10 cellular contexts compared by ENCODE assay signal in the genomic region with DNA sequence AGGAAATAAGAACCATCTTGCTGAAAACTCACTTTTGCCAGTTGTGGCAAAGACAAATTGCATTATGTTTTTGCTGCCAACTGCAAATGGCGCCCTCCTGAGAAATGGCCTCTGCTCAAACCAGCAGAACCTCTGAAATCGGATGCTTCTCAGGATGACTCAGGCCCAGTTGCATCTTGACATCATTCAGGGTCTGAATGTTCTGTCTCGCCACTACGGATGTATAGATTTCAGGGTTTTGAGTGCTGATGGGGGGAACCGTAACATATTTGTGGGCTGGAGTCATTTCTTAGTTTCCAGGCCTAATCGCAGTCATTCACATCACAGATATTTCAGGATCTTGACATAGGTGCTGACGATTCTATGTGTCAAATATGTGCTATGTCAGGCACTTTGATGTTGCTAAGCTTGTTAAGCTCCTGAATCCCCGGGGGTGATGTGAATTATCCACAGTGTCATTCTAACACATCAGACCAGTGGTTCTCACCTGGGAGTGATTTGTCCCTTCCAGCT.
DNase-seq lines count a peak whose midpoint lies in the region; ATAC-seq, FAIRE-seq and TF ChIP-seq lines count a peak whose summit lies in the region.
"Had no signal": no experiment of that assay in that cellular context is flagged by ENCODE, and none has a peak within 500 bp of the region (broad histone marks: within the 10 kb centered on the region; RNA-seq: fewer than 3 reads in every experiment).

No MANE protein-coding gene starts in this region.

- intact Hi-C loops in activated T-helper 2 cell treated with anti-CD3 and anti-CD28 coated beads, Interferon-gamma antibody, Interleukin-2, Interleukin-4, amounts not matched to agents 10 μg/mL and 5 μg/mL and 100 μg/mL, durations not matched to agents 14 hours and 24 hours and 36 hours (cut with micrococcal nuclease) = no loop called here

- ATAC-seq in HG03469 (IDR thresholded peaks at IDR 0.05; ENCODE audit: unreplicated experiment) (peak; percentile 72), GM21390 (IDR thresholded peaks at IDR 0.05; ENCODE audit: unreplicated experiment) (no peak)
- ATAC-seq: HepG2 had no signal

- DNase-seq in GM12892 (ENCODE audit: insufficient read length) = peak; percentile 33
- DNase-seq in astrocyte of the hippocampus (ENCODE audit: low read depth, low spot score) = peak; percentile 94
- peak; percentile 100 for DNase-seq in skeletal muscle cell (ENCODE audit: low read depth)
- DNase-seq in NCI-H1092 (lab: John Stamatoyannopoulos, UW) = no peak
- no peak for DNase-seq in activated T-helper 2 cell treated with anti-CD3 and anti-CD28 coated beads, Interferon-gamma antibody, Interleukin-2, Interleukin-4, amounts not matched to agents 10 μg/mL and 5 μg/mL and 100 μg/mL, durations not matched to agents 14 hours and 24 hours and 36 hours (ENCODE audit: low spot score)

- peaks cover 2% of the 10 kb centered on the region for H3K4me1 Mint-ChIP-seq in activated T-helper 2 cell treated with anti-CD3 and anti-CD28 coated beads, Interferon-gamma antibody, Interleukin-2, Interleukin-4, amounts not matched to agents 10 μg/mL and 5 μg/mL and 100 μg/mL, durations not matched to agents 14 hours and 24 hours and 36 hours (ENCODE audit: low read depth)

- no peak overlapping the region for H3K4me3 Mint-ChIP-seq in activated T-helper 2 cell treated with anti-CD3 and anti-CD28 coated beads, Interferon-gamma antibody, Interleukin-2, Interleukin-4, amounts not matched to agents 10 μg/mL and 5 μg/mL and 100 μg/mL, durations not matched to agents 14 hours and 24 hours and 36 hours (ENCODE audit: low read depth)
- H3K4me3 Mint-ChIP-seq: brain had no signal

- peaks cover 3% of the 10 kb centered on the region for H3K27me3 Mint-ChIP-seq in activated T-helper 2 cell treated with anti-CD3 and anti-CD28 coated beads, Interferon-gamma antibody, Interleukin-2, Interleukin-4, amounts not matched to agents 10 μg/mL and 5 μg/mL and 100 μg/mL, durations not matched to agents 14 hours and 24 hours and 36 hours (ENCODE audit: low read depth)

- FAIRE-seq in GM12892 (lab: Jason Lieb, UNC) = peak; percentile 44
- FAIRE-seq: HepG2 had no signal

- no peaks in the 10 kb centered on the region for H3K36me3 Mint-ChIP-seq in activated T-helper 2 cell treated with anti-CD3 and anti-CD28 coated beads, Interferon-gamma antibody, Interleukin-2, Interleukin-4, amounts not matched to agents 10 μg/mL and 5 μg/mL and 100 μg/mL, durations not matched to agents 14 hours and 24 hours and 36 hours (ENCODE audit: low read depth)
- H3K36me3 Mint-ChIP-seq: brain had no signal

- TF ChIP-seq POLR2A in GM12892 (IDR thresholded peaks at IDR 0.05; ENCODE audit: low read depth, low read length) = no peak

- H3K4me3 ChIP-seq in skeletal muscle cell (ENCODE audit: low read depth, low read length) = no peak overlapping the region
- H3K4me3 ChIP-seq: SK-N-MC had no signal

- H3K9me3 Mint-ChIP-seq in activated T-helper 2 cell treated with anti-CD3 and anti-CD28 coated beads, Interferon-gamma antibody, Interleukin-2, Interleukin-4, amounts not matched to agents 10 μg/mL and 5 μg/mL and 100 μg/mL, durations not matched to agents 14 hours and 24 hours and 36 hours = no peaks in the 10 kb centered on the region

- no peak overlapping the region for H3K27ac Mint-ChIP-seq in activated T-helper 2 cell treated with anti-CD3 and anti-CD28 coated beads, Interferon-gamma antibody, Interleukin-2, Interleukin-4, amounts not matched to agents 10 μg/mL and 5 μg/mL and 100 μg/mL, durations not matched to agents 14 hours and 24 hours and 36 hours
- H3K27ac Mint-ChIP-seq: brain had no signal

Comparison
In these comparisons a context has a peak if more than half of its experiments do, and no peak if none do; other contexts are left out.
1. DNase-seq: peak in GM12892 (single experiment), astrocyte of the hippocampus (single experiment) and skeletal muscle cell (single experiment); none in NCI-H1092 (single experiment) and activated T-helper 2 cell treated with anti-CD3 and anti-CD28 coated beads, Interferon-gamma antibody, Interleukin-2, Interleukin-4, amounts not matched to agents 10 μg/mL and 5 μg/mL and 100 μg/mL, durations not matched to agents 14 hours and 24 hours and 36 hours (single experiment).